ENCODE assay signal across 31 cellular contexts in genomic region chr4:22480928-22481327, GRCh38. TPM values are rescaled to one million over a fixed set of nuclear protein-coding genes. Genes with fewer than 3 reads are reported as not detected.
DNase-seq lines count a peak whose midpoint lies in the region; ATAC-seq, FAIRE-seq and TF ChIP-seq lines count a peak whose summit lies in the region.
"Had no signal": no experiment of that assay in that cellular context is flagged by ENCODE, and none has a peak within 500 bp of the region (broad histone marks: within the 10 kb centered on the region; RNA-seq: fewer than 3 reads in every experiment).

No MANE protein-coding gene starts in this region.

- TF ChIP-seq EP300 in stomach (IDR thresholded peaks at IDR 0.05): no peak

- no peaks in the 10 kb centered on the region for H3K27me3 Mint-ChIP-seq in astrocyte (ENCODE audit: low read depth, unreplicated experiment)
- H3K27me3 Mint-ChIP-seq: CD4-positive, alpha-beta memory T cell had no signal

- DNase-seq in astrocyte (ENCODE audit: low read depth) (no peak), mucosa of descending colon (no peak), stomach (no peak), midbrain (lab: John Stamatoyannopoulos, UW) (no peak), inferior parietal cortex (ENCODE audit: extremely low spot score) (no peak), lower lobe of right lung (no peak)
- DNase-seq: AML-193; C1 segment of cervical spinal cord; CD4-positive, alpha-beta memory T cell; COR-L47; DMS53; GOT3; HCEC 1CT; Karpas-422; NCI-H1092 treated with DMSO at 0.1 percent for 48 hours; NCI-H1436; NCI-H187; NCI-H2081 treated with DMSO at 0.1 percent for 48 hours; NCI-H2171; NCI-H226; NCI-H510A; NCI-H69; SHP77 had no signal

- TF ChIP-seq CTCF in astrocyte (IDR thresholded peaks at IDR 0.05; ENCODE audit: insufficient read depth, low read depth, low read length) (no peak), mucosa of descending colon (IDR thresholded peaks at IDR 0.05) (no peak), stomach (IDR thresholded peaks at IDR 0.05) (no peak), lower lobe of right lung (IDR thresholded peaks at IDR 0.05) (no peak)

- no peaks in the 10 kb centered on the region for H3K9me3 Mint-ChIP-seq in astrocyte (ENCODE audit: unreplicated experiment)

- no peak overlapping the region for H3K4me3 ChIP-seq in HUES48 (ENCODE audit: low read depth, low read length)
- no peak overlapping the region for H3K4me3 ChIP-seq in astrocyte (ENCODE audit: insufficient read depth, low read depth, low read length)
- no peak overlapping the region for H3K4me3 ChIP-seq in mucosa of descending colon
- no peak overlapping the region for H3K4me3 ChIP-seq in stomach
- H3K4me3 ChIP-seq in lower lobe of right lung: no peak overlapping the region
- H3K4me3 ChIP-seq: A549 had no signal

- peaks cover 30% of the 10 kb centered on the region for H3K4me1 ChIP-seq in HUES48 (ENCODE audit: control insufficient read depth, insufficient read depth, low read length)
- peaks cover 21% of the 10 kb centered on the region for H3K4me1 ChIP-seq in astrocyte (ENCODE audit: insufficient read depth, low read length)
- H3K4me1 ChIP-seq in mucosa of descending colon (ENCODE audit: low read depth): peaks cover 37% of the 10 kb centered on the region
- H3K4me1 ChIP-seq in stomach: peaks cover 0 to 50% (median 24%) of the 10 kb centered on the region in 4 donors
- peaks cover 9% of the 10 kb centered on the region for H3K4me1 ChIP-seq in lower lobe of right lung

- peaks cover 42% of the 10 kb centered on the region for H3K4me1 Mint-ChIP-seq in astrocyte (ENCODE audit: low read depth, unreplicated experiment)
- H3K4me1 Mint-ChIP-seq: CD4-positive, alpha-beta memory T cell had no signal

- peaks cover 50% of the 10 kb centered on the region for H3K79me2 ChIP-seq in astrocyte (ENCODE audit: insufficient read depth, low read length)

- H3K36me3 ChIP-seq in HUES48 (ENCODE audit: control insufficient read depth, insufficient read depth, low read length): no peaks in the 10 kb centered on the region
- H3K36me3 ChIP-seq in astrocyte (ENCODE audit: insufficient read depth, low read length): no peaks in the 10 kb centered on the region
- no peaks in the 10 kb centered on the region for H3K36me3 ChIP-seq in mucosa of descending colon (ENCODE audit: low read depth)
- H3K36me3 ChIP-seq in stomach: no peaks in the 10 kb centered on the region
- H3K36me3 ChIP-seq in lower lobe of right lung: no peaks in the 10 kb centered on the region

- H3K9ac ChIP-seq in HUES48 (ENCODE audit: low read depth, low read length) (no peak overlapping the region), astrocyte (ENCODE audit: low read length) (no peak overlapping the region)

- H2AFZ ChIP-seq in astrocyte (ENCODE audit: low read depth, low read length): no peak overlapping the region

- ATAC-seq in mucosa of descending colon (peak; percentile 37), lower lobe of right lung (no peak)
- ATAC-seq: A549, HepG2, Panc1 had no signal

- H3K27ac Mint-ChIP-seq in astrocyte (ENCODE audit: unreplicated experiment): peak overlapping the region; percentile 5
- H3K27ac Mint-ChIP-seq: CD4-positive, alpha-beta memory T cell had no signal

- no peak overlapping the region for H3K4me2 ChIP-seq in astrocyte (ENCODE audit: low read length)
- H3K4me2 ChIP-seq: A549 had no signal

- intact Hi-C loops in mucosa of descending colon (cut with DNase I, micrococcal nuclease) (no loop called here), stomach (cut with DNase I; ENCODE audit: low total_unique reads) (no loop called here), lower lobe of right lung (cut with DNase I) (no loop called here)

- peaks cover 15% of the 10 kb centered on the region for H4K20me1 ChIP-seq in astrocyte (ENCODE audit: insufficient read depth, low read length)

- no peak overlapping the region for H3K4me3 Mint-ChIP-seq in astrocyte (ENCODE audit: unreplicated experiment)
- H3K4me3 Mint-ChIP-seq: CD4-positive, alpha-beta memory T cell had no signal

- 17 to 50% (median 33%) methylated on average over 1 of the region's 1 CpG for WGBS in stomach, 5 donors

- no peak for TF ChIP-seq POLR2A in stomach (IDR thresholded peaks at IDR 0.05)

- H3K9me3 ChIP-seq in HUES48 (ENCODE audit: control insufficient read depth, insufficient read depth, low read length) (no peaks in the 10 kb centered on the region), astrocyte (ENCODE audit: insufficient read depth, low read depth, low read length) (no peaks in the 10 kb centered on the region), mucosa of descending colon (no peaks in the 10 kb centered on the region), stomach (no peaks in the 10 kb centered on the region), lower lobe of right lung (no peaks in the 10 kb centered on the region)
- H3K9me3 ChIP-seq: A549 had no signal

- H3K27me3 ChIP-seq in HUES48 (ENCODE audit: control insufficient read depth, insufficient read depth, low read length) (no peaks in the 10 kb centered on the region), astrocyte (ENCODE audit: insufficient read depth, low read length) (no peaks in the 10 kb centered on the region), stomach (no peaks in the 10 kb centered on the region), lower lobe of right lung (ENCODE audit: low read depth) (no peaks in the 10 kb centered on the region)

- H3K36me3 Mint-ChIP-seq in astrocyte (ENCODE audit: low read depth, unreplicated experiment): no peaks in the 10 kb centered on the region
- H3K36me3 Mint-ChIP-seq: CD4-positive, alpha-beta memory T cell had no signal

- no peak for FAIRE-seq in astrocyte (lab: Jason Lieb, UNC)
- FAIRE-seq: A549, GM18507, HepG2 had no signal

- H3K27ac ChIP-seq in HUES48 (ENCODE audit: low read depth, low read length) (peak overlapping the region; percentile 66), astrocyte (ENCODE audit: low read depth, low read length) (no peak overlapping the region), stomach (peak overlapping the region; percentile 7 to 67 (median 17)), lower lobe of right lung (no peak overlapping the region)
- H3K27ac ChIP-seq: A549, HL-60, RWPE1 had no signal

RNA-seq across cellular contexts. Expression of gene ADGRA3, which starts 34.9 kb away (rescaled TPM):
- total RNA-seq in astrocyte (27.3 TPM in 2 replicates), mucosa of descending colon (100 to 1,000 TPM in 1 of 3 donors, 10 to 100 TPM in 2; 47.0 to 104 (median 73.6) TPM), stomach (10 to 100 TPM; 20.4 to 87.5 (median 46.9) TPM), lower lobe of right lung (15.8 TPM)
- 1 to 10 TPM; 4.7 to 7.9 (median 6.9) TPM for polyA plus RNA-seq in stomach
- total RNA-seq: OCI-LY7 had no signal

Comparison
In these comparisons a context has a peak if more than half of its experiments do, and no peak if none do; other contexts are left out.
1. H3K27ac ChIP-seq: peak in HUES48 (single experiment) and stomach (5 of 5); none in astrocyte (single experiment) and lower lobe of right lung (single experiment).